13 cellular contexts compared by ENCODE assay signal in genomic region chr15:43693148-43694018, GRCh38. TPM values are rescaled to one million over a fixed set of nuclear protein-coding genes. Genes with fewer than 3 reads are reported as not detected.
DNase-seq lines count a peak whose midpoint lies in the region; ATAC-seq, FAIRE-seq and TF ChIP-seq lines count a peak whose summit lies in the region.
"Not testable (repeated sequence)": the region's sequence is repeated elsewhere in the genome, so short reads cannot be mapped to it uniquely, and the experiment has no call there.
"Had no signal": no experiment of that assay in that cellular context is flagged by ENCODE, and none has a peak within 500 bp of the region (broad histone marks: within the 10 kb centered on the region; RNA-seq: fewer than 3 reads in every experiment).

Gene CKMT1A (plus strand): TSS chr15:43693859. CDS start chr15:43694051, 192 bp downstream.

- H2BK15ac ChIP-seq in H1 (ENCODE audit: low read length), result not testable (repeated sequence)

- not testable (repeated sequence) for H3K27ac Mint-ChIP-seq in GM23338; T-cell; activated naive CD8-positive, alpha-beta T cell treated with anti-CD3 and anti-CD28 coated beads, Interleukin-2, amount 10 ng/mL, durations not matched to agents 7 days and 5 days; stimulated activated naive B cell treated with anti-CD40 and anti-IgM and Interleukin-4, amounts not matched to agents 10 μg/mL and 1 μg/mL and 100 μg/mL, for 72 hours

- not testable (repeated sequence) for H3K4me2 ChIP-seq in GM23338; H1 (ENCODE audit: insufficient read depth in 1 of 2, low read depth in 2 of 2, low read length in 2 of 2)

- H3K4me3 Mint-ChIP-seq in GM23338; T-cell; activated naive CD8-positive, alpha-beta T cell treated with anti-CD3 and anti-CD28 coated beads, Interleukin-2, amount 10 ng/mL, durations not matched to agents 7 days and 5 days; stimulated activated naive B cell treated with anti-CD40 and anti-IgM and Interleukin-4, amounts not matched to agents 10 μg/mL and 1 μg/mL and 100 μg/mL, for 72 hours: not testable (repeated sequence)

- not testable (repeated sequence) for H3K9me2 ChIP-seq in GM23338 (ENCODE audit: insufficient read depth)

- not testable (repeated sequence) for H2BK120ac ChIP-seq in H1 (replicated peaks; ENCODE audit: low read depth, low read length)

- H3K79me2 ChIP-seq in GM23338 (replicated peaks; ENCODE audit: insufficient read depth); H1 (ENCODE audit: control insufficient read depth in 1 of 2, insufficient read depth in 2 of 2, low read length in 2 of 2): not testable (repeated sequence)

- H4K91ac ChIP-seq in H1 (replicated peaks; ENCODE audit: insufficient read length, low read length), result not testable (repeated sequence)

- not testable (repeated sequence) for TF ChIP-seq EP300 in H1 (IDR thresholded peaks at IDR 0.05; ENCODE audit: borderline replicate concordance in 1 of 2, low read depth in 2 of 2, low read length in 2 of 2)

- not testable (repeated sequence) for H3K56ac ChIP-seq in H1 (replicated peaks; ENCODE audit: insufficient read length, low read depth, low read length)

- H3K36me3 Mint-ChIP-seq in GM23338 (ENCODE audit: low read depth), result peaks cover 12% of the 10 kb centered on the region
- not testable (repeated sequence) for H3K36me3 Mint-ChIP-seq in T-cell; activated naive CD8-positive, alpha-beta T cell treated with anti-CD3 and anti-CD28 coated beads, Interleukin-2, amount 10 ng/mL, durations not matched to agents 7 days and 5 days; stimulated activated naive B cell treated with anti-CD40 and anti-IgM and Interleukin-4, amounts not matched to agents 10 μg/mL and 1 μg/mL and 100 μg/mL, for 72 hours

- not testable (repeated sequence) for H2BK20ac ChIP-seq in H1 (ENCODE audit: low read length)

- H3K27me3 ChIP-seq in GM23338 (ENCODE audit: insufficient read depth); H1 (replicated peaks in 1 of 4; ENCODE audit: control insufficient read depth in 3 of 4, extremely low read depth in 1 of 4, insufficient read depth in 3 of 4, low read length in 3 of 4); right cardiac atrium (ENCODE audit: control insufficient read depth, insufficient read depth): not testable (repeated sequence)

- not testable (repeated sequence) for H3K9me3 Mint-ChIP-seq in GM23338; T-cell; activated naive CD8-positive, alpha-beta T cell treated with anti-CD3 and anti-CD28 coated beads, Interleukin-2, amount 10 ng/mL, durations not matched to agents 7 days and 5 days; stimulated activated naive B cell treated with anti-CD40 and anti-IgM and Interleukin-4, amounts not matched to agents 10 μg/mL and 1 μg/mL and 100 μg/mL, for 72 hours

- ATAC-seq in GM23338, result peak; percentile 81
- ATAC-seq in T-cell (replicated peaks in 1 of 4), result peak in 3 of 4 experiments; percentile 10 to 12 (median 11)
- ATAC-seq in activated naive CD8-positive, alpha-beta T cell treated with anti-CD3 and anti-CD28 coated beads, Interleukin-2, amount 10 ng/mL, durations not matched to agents 7 days and 5 days (ENCODE audit: low read depth), result peak; percentile 20
- peak; percentile 47 to 55 for ATAC-seq in right cardiac atrium
- ATAC-seq in mucosa of descending colon, result peak; percentile 83
- peak; percentile 31 for ATAC-seq in stimulated activated naive B cell treated with anti-CD40 and anti-IgM and Interleukin-4, amounts not matched to agents 10 μg/mL and 1 μg/mL and 100 μg/mL, for 72 hours (replicated peaks)

- DNase-seq in GM23338 (ENCODE audit: low spot score); T-cell; activated naive CD8-positive, alpha-beta T cell treated with anti-CD3 and anti-CD28 coated beads, Interleukin-2, amount 10 ng/mL, durations not matched to agents 7 days and 5 days; H1 (ENCODE audit: low read depth in 1 of 2, low spot score in 2 of 2); right cardiac atrium; mucosa of descending colon; stimulated activated naive B cell treated with anti-CD40 and anti-IgM and Interleukin-4, amounts not matched to agents 10 μg/mL and 1 μg/mL and 100 μg/mL, for 72 hours: not testable (repeated sequence)

- not testable (repeated sequence) for H2BK12ac ChIP-seq in H1 (ENCODE audit: low read depth, low read length)

- not testable (repeated sequence) for H3K27me3 Mint-ChIP-seq in GM23338 (ENCODE audit: insufficient read depth, low read depth, poor library complexity); activated naive CD8-positive, alpha-beta T cell treated with anti-CD3 and anti-CD28 coated beads, Interleukin-2, amount 10 ng/mL, durations not matched to agents 7 days and 5 days
- H3K27me3 Mint-ChIP-seq in T-cell, result peaks cover 10 to 12% of the 10 kb centered on the region in 2 donors
- H3K27me3 Mint-ChIP-seq in stimulated activated naive B cell treated with anti-CD40 and anti-IgM and Interleukin-4, amounts not matched to agents 10 μg/mL and 1 μg/mL and 100 μg/mL, for 72 hours, result peaks cover 13 to 16% of the 10 kb centered on the region in 2 donors

- H3K36me3 ChIP-seq in GM23338 (ENCODE audit: insufficient read depth); H1 (ENCODE audit: control insufficient read depth in 2 of 4, insufficient read depth in 4 of 4, low read length in 3 of 4); mucosa of descending colon (ENCODE audit: low read depth): not testable (repeated sequence)

- not testable (repeated sequence) for H4K8ac ChIP-seq in H1 (ENCODE audit: extremely low read depth, insufficient read depth, low read length)

- H4K5ac ChIP-seq in H1 (ENCODE audit: insufficient read length, low read depth, low read length), result not testable (repeated sequence)

- FAIRE-seq in H1 (lab: Jason Lieb, UNC), result peak; percentile 32

- not testable (repeated sequence) for H3K4me3 ChIP-seq in GM23338; H1 (ENCODE audit: extremely low read depth in 1 of 4, insufficient read depth in 2 of 4, low read depth in 3 of 4, low read length in 4 of 4); right cardiac atrium (ENCODE audit: low read length); mucosa of descending colon

- intact Hi-C loops in right cardiac atrium (cut with DNase I); mucosa of descending colon (cut with DNase I, micrococcal nuclease): not testable (repeated sequence)

- not testable (repeated sequence) for H2AFZ ChIP-seq in GM23338; H1 (ENCODE audit: low read length)

- not testable (repeated sequence) for TF ChIP-seq POLR2A in H1 (IDR thresholded peaks at IDR 0.05; ENCODE audit: control extremely low read depth in 1 of 2, low read depth in 2 of 2, low read length in 2 of 2)

- not testable (repeated sequence) for H2BK5ac ChIP-seq in H1 (ENCODE audit: low read depth, low read length)

- H4K20me1 ChIP-seq in GM23338 (replicated peaks; ENCODE audit: insufficient read depth); H1 (replicated peaks in 1 of 2; ENCODE audit: control insufficient read depth in 1 of 2, insufficient read depth in 2 of 2, low read length in 2 of 2): not testable (repeated sequence)

- H3K14ac ChIP-seq in H1 (ENCODE audit: insufficient read length), result not testable (repeated sequence)

- not testable (repeated sequence) for H3K4ac ChIP-seq in H1 (replicated peaks; ENCODE audit: insufficient read length, low read depth, low read length)

- not testable (repeated sequence) for H3K4me1 ChIP-seq in GM23338 (ENCODE audit: insufficient read depth); H1 (replicated peaks in 1 of 4; ENCODE audit: control insufficient read depth in 3 of 4, insufficient read depth in 4 of 4, low read length in 3 of 4); right cardiac atrium (ENCODE audit: control insufficient read depth, insufficient read depth, low read length); mucosa of descending colon (ENCODE audit: low read depth)

- not testable (repeated sequence) for H2AK5ac ChIP-seq in H1 (ENCODE audit: low read depth, low read length)

- H3F3A ChIP-seq in GM23338 (replicated peaks; ENCODE audit: low read depth), result not testable (repeated sequence)

- no CpG with 5 or more reads among the region's 43 CpGs for WGBS in H1 (ENCODE audit: extremely low coverage in 1 of 2, insufficient coverage in 1 of 2, insufficient read length in 1 of 2, insufficient replicate concordance in 2 of 2, low coverage in 1 of 2, low lambda C conversion rate in 2 of 2, missing lambda C conversion rate in 1 of 2), 2 experiments
- WGBS in right cardiac atrium, result no CpG with 5 or more reads among the region's 43 CpGs

- not testable (repeated sequence) for H3K9ac ChIP-seq in H1 (replicated peaks in 1 of 4; ENCODE audit: extremely low read depth in 1 of 4, low read depth in 3 of 4, low read length in 3 of 4)

- not testable (repeated sequence) for H3K79me1 ChIP-seq in H1 (ENCODE audit: low read depth, low read length)

- not testable (repeated sequence) for H3K27ac ChIP-seq in GM23338 (ENCODE audit: low read depth); H1 (ENCODE audit: low read depth, low read length); right cardiac atrium (ENCODE audit: low read length)

- not testable (repeated sequence) for H3K23me2 ChIP-seq in H1 (ENCODE audit: low read depth, low read length)

- TF ChIP-seq CTCF in GM23338 (conservative IDR thresholded peaks at IDR 0.05; ENCODE audit: low read depth in 2 of 2); H1 (IDR thresholded peaks at IDR 0.05; ENCODE audit: control extremely low read depth in 1 of 3, insufficient read depth in 1 of 3, low read depth in 1 of 3, low read length in 3 of 3); mucosa of descending colon (IDR thresholded peaks at IDR 0.05): not testable (repeated sequence)

- POLR2A ChIA-PET in T-cell (lab: Charles Lee); activated naive CD8-positive, alpha-beta T cell treated with anti-CD3 and anti-CD28 coated beads, Interleukin-2, amount 10 ng/mL, durations not matched to agents 7 days and 5 days (lab: Charles Lee); H1 (lab: Charles Lee; ENCODE audit: partially characterized antibody): not testable (repeated sequence)

- not testable (repeated sequence) for H3K18ac ChIP-seq in H1 (ENCODE audit: extremely low read depth, low read length)

- not testable (repeated sequence) for H3K4me1 Mint-ChIP-seq in GM23338; T-cell; activated naive CD8-positive, alpha-beta T cell treated with anti-CD3 and anti-CD28 coated beads, Interleukin-2, amount 10 ng/mL, durations not matched to agents 7 days and 5 days; stimulated activated naive B cell treated with anti-CD40 and anti-IgM and Interleukin-4, amounts not matched to agents 10 μg/mL and 1 μg/mL and 100 μg/mL, for 72 hours

- H3K9me3 ChIP-seq in H1 (ENCODE audit: insufficient read depth in 2 of 2, low read depth in 1 of 2, low read length in 1 of 2); right cardiac atrium (ENCODE audit: control insufficient read depth, low read length); mucosa of descending colon: not testable (repeated sequence)

- CTCF ChIA-PET in T-cell (lab: Charles Lee); H1 (lab: Charles Lee; ENCODE audit: partially characterized antibody): not testable (repeated sequence)

- not testable (repeated sequence) for TF ChIP-seq RAD21 in H1 (IDR thresholded peaks at IDR 0.05 in 1 of 2, conservative IDR thresholded peaks at IDR 0.05 in 1 of 2; ENCODE audit: low read depth in 2 of 2, low read length in 2 of 2)

- not testable (repeated sequence) for H3K23ac ChIP-seq in H1 (ENCODE audit: insufficient read length)

RNA-seq across cellular contexts. Expression of gene CKMT1A, which starts in this region (rescaled TPM):
- 16.0 and 27.3 TPM in 2 replicates for total RNA-seq in GM23338 (2014; rRNA removed; shearing (Covaris generic))
- polyA plus RNA-seq in GM23338 (2016; fragmentation: Nextera tagmentation; extraction: Ambion mirVana), result 30.9 and 31.1 TPM in 2 replicates
- under 1 TPM in 2 of 5 donors, not detected in 3; 0.16 to 0.28 TPM for total RNA-seq in T-cell
- total RNA-seq in activated naive CD8-positive, alpha-beta T cell treated with anti-CD3 and anti-CD28 coated beads, Interleukin-2, amount 10 ng/mL, durations not matched to agents 7 days and 5 days, result not detected
- 33.8 and 35.0 TPM in 2 replicates for total RNA-seq in H1 (2021; fragmentation: NEBNext Ultra II Directional; extraction: Animal tissue kit (Norgen Biotek cat#: 25700))
- 38.9 and 44.8 TPM in 2 replicates for polyA plus RNA-seq in H1 (2011; rRNA removed)
- 52.1 TPM for polyA plus RNA-seq in H1 (2011; cell fraction: cytosol; rRNA removed)
- polyA plus RNA-seq in H1 (2011; cell fraction: nucleus; rRNA removed), result 69.0 TPM
- 35.9 to 44.4 TPM (median 43.2 TPM) in 4 replicates for polyA plus RNA-seq in H1 (2012, experiment 1 of 2)
- polyA plus RNA-seq in H1 (2012, experiment 2 of 2), result 39.5 TPM
- 24.9 TPM for polyA plus RNA-seq in H1 (2013, experiment 1 of 2)
- 22.8 TPM for polyA plus RNA-seq in H1 (2013, experiment 2 of 2)
- polyA minus RNA-seq in H1 (2011; rRNA and poly(A)+ RNA removed), result 87.9 and 108 TPM in 2 replicates
- polyA minus RNA-seq in H1 (2011; cell fraction: cytosol; rRNA and poly(A)+ RNA removed), result 24.1 TPM
- polyA minus RNA-seq in H1 (2011; cell fraction: nucleus; rRNA and poly(A)+ RNA removed), result 35.8 TPM
- total RNA-seq in right cardiac atrium, result under 1 TPM in 3 of 4 donors, not detected in 1; 0.40 to 0.50 (median 0.43) TPM
- 1.8 TPM for polyA plus RNA-seq in right cardiac atrium
- 100 to 1,000 TPM in 2 of 3 donors, 10 to 100 TPM in 1; 87.0 to 225 (median 215) TPM for total RNA-seq in mucosa of descending colon
- total RNA-seq: B cell, dermis microvascular lymphatic vessel endothelial cell, osteoblast, renal cortical epithelial cell, uterus had no signal
- polyA plus RNA-seq: smooth muscle cell had no signal

Comparison
In these comparisons a context has a peak if more than half of its experiments do, and no peak if none do; other contexts are left out.
1. RNA of gene CKMT1A (total RNA-seq): 87.0 to 225 TPM in mucosa of descending colon, 33.8 to 35.0 TPM in H1 and 16.0 to 27.3 TPM in GM23338; 0.40 to 0.50 TPM in right cardiac atrium, not detected in activated naive CD8-positive, alpha-beta T cell treated with anti-CD3 and anti-CD28 coated beads, Interleukin-2, amount 10 ng/mL, durations not matched to agents 7 days and 5 days and 0.16 to 0.28 TPM in T-cell; every median in the first group is over 10 times any median in the second.
2. Peak in ATAC-seq in T-cell; RNA of the gene not detected or under 1 TPM.
3. Peak in ATAC-seq in activated naive CD8-positive, alpha-beta T cell treated with anti-CD3 and anti-CD28 coated beads, Interleukin-2, amount 10 ng/mL, durations not matched to agents 7 days and 5 days; RNA of the gene not detected or under 1 TPM.
4. ATAC-seq: peak in every context shown above with its lines; median percentile 83 in mucosa of descending colon; 81 in GM23338; 51 in right cardiac atrium; 31 in stimulated activated naive B cell treated with anti-CD40 and anti-IgM and Interleukin-4, amounts not matched to agents 10 μg/mL and 1 μg/mL and 100 μg/mL, for 72 hours; 20 in activated naive CD8-positive, alpha-beta T cell treated with anti-CD3 and anti-CD28 coated beads, Interleukin-2, amount 10 ng/mL, durations not matched to agents 7 days and 5 days; 11 in T-cell.